In genomic region chr1:112975336-112975735, GRCh38 we compare ENCODE assay signal across 15 cellular contexts.
"Had no signal": no experiment of that assay in that cellular context is flagged by ENCODE, and none has a peak within 500 bp of the region (broad histone marks: within the 10 kb centered on the region; RNA-seq: fewer than 3 reads in every experiment).

No MANE protein-coding gene starts in this region.

- H3K4me3 ChIP-seq: colonic mucosa, esophagus squamous epithelium, hepatocyte, mucosa of descending colon, right atrium auricular region, suprapubic skin, thyroid gland had no signal

- H3K4me1 ChIP-seq: colonic mucosa, esophagus squamous epithelium, right atrium auricular region, suprapubic skin, thyroid gland had no signal

- H3K27ac ChIP-seq: colonic mucosa, esophagus squamous epithelium, hepatocyte, neutrophil, right atrium auricular region, suprapubic skin, thyroid gland had no signal

- H3K27me3 ChIP-seq: colonic mucosa, esophagus squamous epithelium, hepatocyte, neutrophil, right atrium auricular region, suprapubic skin, thyroid gland had no signal

- ATAC-seq: naive thymus-derived CD8-positive, alpha-beta T cell; stimulated activated effector memory CD8-positive, alpha-beta T cell treated with anti-CD3 and anti-CD28 coated beads, Interleukin-12 subunit alpha, Interleukin-12 subunit beta, amount 100 ng/mL, for 72 hours; stimulated activated naive CD8-positive, alpha-beta T cell treated with anti-CD3 and anti-CD28 coated beads, Interleukin-15, Interleukin-2, amounts not matched to agents 100 U/mL and 50 U/mL, for 24 hours had no signal

- H2AFZ ChIP-seq: hepatocyte had no signal

- H3K36me3 ChIP-seq: colonic mucosa, neutrophil, right atrium auricular region, suprapubic skin, thyroid gland had no signal

- H3K79me2 ChIP-seq: hepatocyte had no signal

- DNase-seq: colonic mucosa; esophagus squamous epithelium; foreskin melanocyte; head of caudate nucleus; mucosa of descending colon; naive thymus-derived CD8-positive, alpha-beta T cell; stimulated activated CD4-positive, alpha-beta T cell treated with anti-CD3 and anti-CD28 coated beads, Interleukin-4, amount 100 ng/mL, for 1 hour; stimulated activated CD8-positive, alpha-beta memory T cell treated with anti-CD3 and anti-CD28 coated beads, Interleukin-4, amount 100 ng/mL, for 48 hours; stimulated activated naive CD8-positive, alpha-beta T cell treated with anti-CD3 and anti-CD28 coated beads, Interleukin-15, Interleukin-2, amounts not matched to agents 100 U/mL and 50 U/mL, for 24 hours; thyroid gland had no signal

- H3K9me3 ChIP-seq: colonic mucosa, esophagus squamous epithelium, mucosa of descending colon, neutrophil, right atrium auricular region, suprapubic skin, thyroid gland had no signal

- H3K4me2 ChIP-seq: hepatocyte had no signal
